ENCODE assay signal across 19 cellular contexts in the genomic region with DNA sequence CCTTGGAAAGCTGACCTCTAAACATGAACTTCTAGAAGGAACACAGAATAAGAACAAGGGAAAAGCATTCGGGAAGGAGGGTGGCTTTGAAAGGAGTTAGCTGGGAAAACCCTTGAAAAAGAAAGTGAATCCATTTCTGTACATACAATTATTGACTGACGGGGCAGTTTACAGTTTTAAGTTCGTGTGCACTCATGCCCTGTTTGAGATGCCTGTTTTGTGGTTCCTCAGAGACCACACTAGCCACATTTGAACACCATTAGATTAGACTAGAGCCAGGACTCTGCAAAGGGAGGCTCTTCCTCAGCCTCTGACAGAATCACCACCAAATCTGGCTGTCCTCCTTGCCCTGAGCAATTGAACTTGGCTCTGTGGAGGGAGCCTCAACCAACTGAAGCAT.
DNase-seq lines count a peak whose midpoint lies in the region; ATAC-seq, FAIRE-seq and TF ChIP-seq lines count a peak whose summit lies in the region.
"Had no signal": no experiment of that assay in that cellular context is flagged by ENCODE, and none has a peak within 500 bp of the region (broad histone marks: within the 10 kb centered on the region; RNA-seq: fewer than 3 reads in every experiment).

No MANE protein-coding gene starts in this region.

- H3K4me1 ChIP-seq in uterus = peaks cover 0 to 4% of the 10 kb centered on the region in 2 donors
- H3K4me1 ChIP-seq: testis had no signal

- ATAC-seq in GM18511 (IDR thresholded peaks at IDR 0.05; ENCODE audit: unreplicated experiment) (no peak), GM18502 (IDR thresholded peaks at IDR 0.05; ENCODE audit: poor library complexity, unreplicated experiment) (no peak)
- ATAC-seq: Right ventricle myocardium inferior, sciatic nerve, T-helper 17 cell had no signal

- FAIRE-seq in bronchial epithelial cell (lab: Jason Lieb, UNC) = peak; percentile 94
- no peak for FAIRE-seq in frontal cortex (lab: Jason Lieb, UNC)
- FAIRE-seq: colon, GM18507 had no signal

- DNase-seq in NCI-H1417 (lab: John Stamatoyannopoulos, UW) = peak in 2 of 3 experiments; percentile 12 to 36
- no peak for DNase-seq in NCI-H1417 treated with DMSO at 0.1 percent for 48 hours (lab: John Stamatoyannopoulos, UW)
- no peak for DNase-seq in bronchial epithelial cell (ENCODE audit: low read depth)
- peak; percentile 74 for DNase-seq in myocyte (ENCODE audit: low read depth)
- no peak for DNase-seq in uterus
- DNase-seq in frontal cortex (ENCODE audit: low spot score in 2 of 2) = no peak
- DNase-seq: aorta; NCI-H82; stimulated activated CD4-positive, alpha-beta T cell treated with anti-CD3 and anti-CD28 coated beads, Interleukin-4, amount 100 ng/mL, for 24 hours; stimulated activated CD8-positive, alpha-beta memory T cell treated with anti-CD3 and anti-CD28 coated beads, Interleukin-4, amount 100 ng/mL, for 48 hours; T-helper 17 cell; testis had no signal

- peak overlapping the region; percentile 40 to 64 for H3K27ac ChIP-seq in uterus
- H3K27ac ChIP-seq: 22Rv1, testis had no signal

- H3K36me3 ChIP-seq in bronchial epithelial cell (ENCODE audit: control insufficient read depth, insufficient read depth, low read length) (no peaks in the 10 kb centered on the region), uterus (no peaks in the 10 kb centered on the region)

- no peak for TF ChIP-seq POLR2A in uterus (IDR thresholded peaks at IDR 0.05)

- H3K27me3 ChIP-seq in bronchial epithelial cell (ENCODE audit: control insufficient read depth, insufficient read depth, low read length) = no peaks in the 10 kb centered on the region
- no peaks in the 10 kb centered on the region for H3K27me3 ChIP-seq in uterus
- H3K27me3 ChIP-seq: testis had no signal

- H3K9me3 ChIP-seq in uterus = no peaks in the 10 kb centered on the region
- H3K9me3 ChIP-seq: testis had no signal

- intact Hi-C loops in uterus (cut with DNase I; ENCODE audit: low total_unique reads) = no loop called here

- H3K4me3 ChIP-seq in bronchial epithelial cell (ENCODE audit: low read depth, low read length) (no peak overlapping the region), uterus (no peak overlapping the region)
- H3K4me3 ChIP-seq: testis had no signal

- TF ChIP-seq CTCF in bronchial epithelial cell (IDR thresholded peaks at IDR 0.05; ENCODE audit: insufficient read depth, low read length, severe bottlenecking) (no peak), uterus (IDR thresholded peaks at IDR 0.05) (no peak)

Comparison
In these comparisons a context has a peak if more than half of its experiments do, and no peak if none do; other contexts are left out.
1. DNase-seq: peak in NCI-H1417 (2 of 3) and myocyte (single experiment); none in NCI-H1417 treated with DMSO at 0.1 percent for 48 hours (single experiment), bronchial epithelial cell (single experiment), uterus (0 of 2) and frontal cortex (0 of 2).